In genomic region chr3:126703512-126704493, GRCh38 we compare ENCODE assay signal across 8 cellular contexts. TPM values are rescaled to one million over a fixed set of nuclear protein-coding genes. Genes with fewer than 3 reads are reported as not detected.
DNase-seq lines count a peak whose midpoint lies in the region; ATAC-seq and TF ChIP-seq lines count a peak whose summit lies in the region.

CHCHD6 (plus strand) TSS chr3:126704240; CDS start chr3:126704313, 73 bp downstream.

- DNase-seq in DMS153 (lab: John Stamatoyannopoulos, UW) (peak; percentile 90), PC-9 (peak; percentile 93 to 99), erythroblast (lab: John Stamatoyannopoulos, UW) (peak; percentile 95)
- peak; percentile 94 for DNase-seq in Jurkat, Clone E6-1 (ENCODE audit: low read depth, low spot score)
- peak; percentile 98 for DNase-seq in activated T-cell treated with anti-CD3 and anti-CD28 coated beads, Interleukin-2, amount 50 U/mL, for 24 hours
- peak; percentile 91 to 93 for DNase-seq in stimulated activated CD8-positive, alpha-beta memory T cell treated with anti-CD3 and anti-CD28 coated beads, Interleukin-4, amount 100 ng/mL, for 4 hours (ENCODE audit: low read depth in 2 of 2, low spot score in 1 of 2)

- H3K4me3 ChIP-seq in Jurkat, Clone E6-1 (ENCODE audit: low read length) = peak within 1 kb of the TSS; percentile 81
- peak within 1 kb of the TSS; percentile 69 for H3K4me3 ChIP-seq in PC-9
- H3K4me3 ChIP-seq in mucosa of rectum (ENCODE audit: low read length in 2 of 2) = peak within 1 kb of the TSS; percentile 80

- BruUV-seq in PC-9 (replicated peaks; lab: Mats Ljungman, UMichigan) = no TSS peak

- H3K4me1 ChIP-seq in PC-9 (replicated peaks; ENCODE audit: insufficient read depth) = peaks cover 20% of the 10 kb centered on the region
- H3K4me1 ChIP-seq in mucosa of rectum (ENCODE audit: control insufficient read depth in 2 of 2, insufficient read depth in 2 of 2, low read length in 2 of 2) = peaks cover 5 to 11% of the 10 kb centered on the region in 2 donors

- peaks cover 44% of the 10 kb centered on the region for H3K79me2 ChIP-seq in PC-9 (ENCODE audit: low read depth)

- H3K27ac Mint-ChIP-seq in activated T-cell treated with anti-CD3 and anti-CD28 coated beads, Interleukin-2, amount 50 U/mL, for 24 hours = peak within 1 kb of the TSS; percentile 96

- CTCF ChIA-PET in PC-9 (lab: Charles Lee) = interaction anchor here (0.5 to 0.9 kb wide), 4 partner anchors 19 to 400 kb away, joined by 3 read pairs; no protein-coding TSS in a partner anchor

- no peak for TF ChIP-seq POLR2A in erythroblast (IDR thresholded peaks at IDR 0.05; ENCODE audit: low read length)

- no peaks in the 10 kb centered on the region for H4K20me1 ChIP-seq in PC-9 (ENCODE audit: insufficient read depth)

- peak within 1 kb of the TSS; percentile 92 for H2AFZ ChIP-seq in PC-9

- H3K4me2 ChIP-seq in PC-9 = peak within 1 kb of the TSS; percentile 96

- H3K9me3 ChIP-seq in PC-9 (ENCODE audit: insufficient read depth, low read depth) (no peaks in the 10 kb centered on the region), mucosa of rectum (ENCODE audit: control insufficient read depth in 2 of 2, low read length in 2 of 2) (no peaks in the 10 kb centered on the region)

- H3F3A ChIP-seq in PC-9 (ENCODE audit: insufficient read depth, low read depth) = no peaks in the 10 kb centered on the region

- H3K36me3 Mint-ChIP-seq in activated T-cell treated with anti-CD3 and anti-CD28 coated beads, Interleukin-2, amount 50 U/mL, for 24 hours (ENCODE audit: low read depth) = peaks cover 25% of the 10 kb centered on the region

- H3K4me1 Mint-ChIP-seq in activated T-cell treated with anti-CD3 and anti-CD28 coated beads, Interleukin-2, amount 50 U/mL, for 24 hours (ENCODE audit: low read depth) = peaks cover 26% of the 10 kb centered on the region

- no peaks in the 10 kb centered on the region for H3K27me3 ChIP-seq in PC-9 (ENCODE audit: insufficient read depth, low read depth)
- H3K27me3 ChIP-seq in mucosa of rectum (ENCODE audit: control insufficient read depth in 2 of 2, insufficient read depth in 2 of 2, low read length in 2 of 2) = no peaks in the 10 kb centered on the region

- peak; percentile 97 for ATAC-seq in GM21619 (IDR thresholded peaks at IDR 0.05; ENCODE audit: unreplicated experiment)

- H3K9me2 ChIP-seq in PC-9 (ENCODE audit: insufficient read depth) = no peaks in the 10 kb centered on the region

- peak; percentile 51; the same call in 1 of the 2 replicates for TF ChIP-seq CTCF in PC-9 (conservative IDR thresholded peaks at IDR 0.05)

- POLR2A ChIA-PET in PC-9 (lab: Charles Lee; ENCODE audit: unreplicated experiment) = interaction anchor here (0.7 kb wide), 1 partner anchor 750 kb away, joined by 4 read pairs; no protein-coding TSS in a partner anchor

- H3K27me3 Mint-ChIP-seq in activated T-cell treated with anti-CD3 and anti-CD28 coated beads, Interleukin-2, amount 50 U/mL, for 24 hours = peaks cover 22% of the 10 kb centered on the region

- H3K9me3 Mint-ChIP-seq in activated T-cell treated with anti-CD3 and anti-CD28 coated beads, Interleukin-2, amount 50 U/mL, for 24 hours = no peaks in the 10 kb centered on the region

- H3K9ac ChIP-seq in mucosa of rectum (ENCODE audit: low read depth in 1 of 2, low read length in 2 of 2) = peak within 1 kb of the TSS; percentile 34 to 57

- H3K4me3 Mint-ChIP-seq in activated T-cell treated with anti-CD3 and anti-CD28 coated beads, Interleukin-2, amount 50 U/mL, for 24 hours = peak within 1 kb of the TSS; percentile 95

- intact Hi-C loops in PC-9 (cut with micrococcal nuclease; ENCODE audit: unreplicated experiment) = loop anchor here (5.0 kb wide), 1 partner anchor 782 kb away; no protein-coding TSS in a partner anchor

- H3K27ac ChIP-seq in PC-9 (no peak within 1 kb of the TSS), mucosa of rectum (ENCODE audit: low read depth in 2 of 2, low read length in 2 of 2) (no peak within 1 kb of the TSS)

- H3K36me3 ChIP-seq in PC-9 (ENCODE audit: low read depth) (no peaks in the 10 kb centered on the region), mucosa of rectum (ENCODE audit: control insufficient read depth in 2 of 2, insufficient read depth in 2 of 2, low read length in 2 of 2) (no peaks in the 10 kb centered on the region)

RNA-seq across cellular contexts. Expression of gene CHCHD6, which starts in this region (rescaled TPM):
- 83.0 TPM for polyA plus RNA-seq in Jurkat, Clone E6-1 (2012; ENCODE audit: insufficient read depth, insufficient read length)
- total RNA-seq in PC-9 (2021) = 47.7 and 48.2 TPM in 2 replicates
